In the genomic region with DNA sequence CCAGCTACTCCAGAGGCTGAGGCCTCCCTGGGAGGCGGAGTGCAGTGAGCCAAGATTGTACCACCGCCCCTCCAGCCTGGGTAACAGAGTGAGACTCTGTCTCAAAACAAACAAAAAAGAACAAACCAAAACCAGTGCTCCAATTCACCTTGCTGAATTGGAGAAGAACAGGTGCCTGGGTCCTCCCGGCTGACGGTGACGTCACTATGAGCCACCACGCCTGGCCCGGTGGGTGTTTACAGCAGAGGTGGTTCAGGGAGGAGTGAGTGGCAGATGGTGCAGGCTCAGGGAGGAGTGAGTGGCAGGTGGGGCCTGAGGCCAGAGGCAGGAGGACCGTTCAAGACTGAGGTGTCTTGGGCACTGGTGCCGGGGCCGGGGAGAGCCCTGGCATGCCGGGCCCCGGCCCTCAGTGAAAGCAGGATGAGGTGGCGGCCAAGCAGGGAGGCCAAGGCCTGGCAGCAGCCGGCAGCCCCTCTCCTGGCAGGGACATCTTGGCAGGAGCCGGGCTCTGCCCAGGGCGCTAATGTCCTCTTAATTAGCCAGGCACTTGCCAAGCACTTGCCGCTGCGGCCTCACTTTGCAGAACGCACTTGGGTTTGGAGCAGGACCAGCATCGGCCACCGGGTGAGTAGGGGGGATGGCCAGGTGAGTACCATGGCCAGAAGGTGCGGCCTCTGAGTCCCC, we compare ENCODE assay signal across 16 cellular contexts. TPM values are rescaled to one million over a fixed set of nuclear protein-coding genes. Genes with fewer than 3 reads are reported as not detected.
DNase-seq lines count a peak whose midpoint lies in the region; ATAC-seq and TF ChIP-seq lines count a peak whose summit lies in the region.
"Had no signal": no experiment of that assay in that cellular context is flagged by ENCODE, and none has a peak within 500 bp of the region (broad histone marks: within the 10 kb centered on the region; RNA-seq: fewer than 3 reads in every experiment).

No MANE protein-coding gene starts in this region.

- no peaks in the 10 kb centered on the region for H3K36me3 Mint-ChIP-seq in endodermal cell (ENCODE audit: low read depth)
- no peaks in the 10 kb centered on the region for H3K36me3 Mint-ChIP-seq in activated naive CD4-positive, alpha-beta T cell treated with anti-CD3 and anti-CD28 coated beads for 36 hours (ENCODE audit: low read depth)
- H3K36me3 Mint-ChIP-seq: immature natural killer cell had no signal

- ATAC-seq in GM21529 (IDR thresholded peaks at IDR 0.05; ENCODE audit: unreplicated experiment) = no peak
- ATAC-seq: activated T-cell treated with anti-CD3 and anti-CD28 coated beads, Interleukin-2, amount 50 U/mL, for 4 hours; psoas muscle had no signal

- H3K4me3 Mint-ChIP-seq in endodermal cell = no peak overlapping the region
- H3K4me3 Mint-ChIP-seq in activated naive CD4-positive, alpha-beta T cell treated with anti-CD3 and anti-CD28 coated beads for 36 hours = no peak overlapping the region
- H3K4me3 Mint-ChIP-seq: activated B cell treated with CpG ODN at 0.5 μM for 24 hours; activated T-cell treated with anti-CD3 and anti-CD28 coated beads, Interleukin-2, amount 50 U/mL, for 4 hours; HFFc6; immature natural killer cell had no signal

- H3K4me3 ChIP-seq in LNCaP clone FGC (ENCODE audit: low read depth, low read length) = no peak overlapping the region
- H3K4me3 ChIP-seq in endodermal cell (ENCODE audit: low read length) = no peak overlapping the region
- H3K4me3 ChIP-seq: psoas muscle, SJSA1 had no signal

- CTCF ChIA-PET in activated naive CD4-positive, alpha-beta T cell treated with anti-CD3 and anti-CD28 coated beads for 36 hours (lab: Charles Lee) = no interaction called here

- no peak overlapping the region for H3K9ac ChIP-seq in endodermal cell (ENCODE audit: extremely low read depth, low read length, poor library complexity, severe bottlenecking)

- H3K27ac ChIP-seq in C4-2B = peak overlapping the region; percentile 7; the same call in 1 of the 2 replicates
- H3K27ac ChIP-seq in endodermal cell (ENCODE audit: low read depth, low read length) = no peak overlapping the region
- H3K27ac ChIP-seq: psoas muscle, SJSA1 had no signal

- H3K36me3 ChIP-seq in endodermal cell (ENCODE audit: control insufficient read depth, insufficient read depth, low read length) = no peaks in the 10 kb centered on the region
- H3K36me3 ChIP-seq: SJSA1 had no signal

- H3K27me3 ChIP-seq in endodermal cell (ENCODE audit: control insufficient read depth, insufficient read depth, low read length, poor library complexity, severe bottlenecking) = no peaks in the 10 kb centered on the region
- H3K27me3 ChIP-seq: SJSA1 had no signal

- H3K9me3 ChIP-seq in endodermal cell (ENCODE audit: control insufficient read depth, low read length) = peaks cover 4% of the 10 kb centered on the region
- H3K9me3 ChIP-seq: psoas muscle, SJSA1 had no signal

- peaks cover 11% of the 10 kb centered on the region for H3K27me3 Mint-ChIP-seq in endodermal cell (ENCODE audit: insufficient read depth)
- H3K27me3 Mint-ChIP-seq in activated naive CD4-positive, alpha-beta T cell treated with anti-CD3 and anti-CD28 coated beads for 36 hours (ENCODE audit: low read depth) = peaks cover 3% of the 10 kb centered on the region

- 89 to 90% methylated on average over 20 to 22 of the region's 22 CpGs for WGBS in endodermal cell (ENCODE audit: insufficient coverage in 1 of 2, insufficient read length in 1 of 2), 2 experiments

- no peaks in the 10 kb centered on the region for H3K4me1 ChIP-seq in endodermal cell (ENCODE audit: control insufficient read depth, insufficient read depth, low read length)
- H3K4me1 ChIP-seq: psoas muscle had no signal

- no peak for TF ChIP-seq CTCF in C4-2B (conservative IDR thresholded peaks at IDR 0.05)
- no peak for TF ChIP-seq CTCF in LNCaP clone FGC (IDR thresholded peaks at IDR 0.05; ENCODE audit: control insufficient read depth, extremely low read depth, insufficient read depth)
- TF ChIP-seq CTCF in endodermal cell (conservative IDR thresholded peaks at IDR 0.05) = peak; percentile 28

- H3K4me1 Mint-ChIP-seq in endodermal cell = peaks cover 2% of the 10 kb centered on the region
- H3K4me1 Mint-ChIP-seq in activated naive CD4-positive, alpha-beta T cell treated with anti-CD3 and anti-CD28 coated beads for 36 hours (ENCODE audit: low read depth) = peaks cover 6% of the 10 kb centered on the region
- H3K4me1 Mint-ChIP-seq: immature natural killer cell had no signal

- peaks cover 6% of the 10 kb centered on the region for H3K9me3 Mint-ChIP-seq in endodermal cell
- no peaks in the 10 kb centered on the region for H3K9me3 Mint-ChIP-seq in activated naive CD4-positive, alpha-beta T cell treated with anti-CD3 and anti-CD28 coated beads for 36 hours
- H3K9me3 Mint-ChIP-seq: activated T-cell treated with anti-CD3 and anti-CD28 coated beads, Interleukin-2, amount 50 U/mL, for 4 hours; HFFc6; immature natural killer cell had no signal

- intact Hi-C loops in activated naive CD4-positive, alpha-beta T cell treated with anti-CD3 and anti-CD28 coated beads for 36 hours (cut with micrococcal nuclease) = no loop called here

- H3K27ac Mint-ChIP-seq in endodermal cell = no peak overlapping the region
- H3K27ac Mint-ChIP-seq in activated naive CD4-positive, alpha-beta T cell treated with anti-CD3 and anti-CD28 coated beads for 36 hours = no peak overlapping the region
- H3K27ac Mint-ChIP-seq: activated B cell treated with CpG ODN at 0.5 μM for 24 hours, HFFc6, immature natural killer cell had no signal

- DNase-seq in LNCaP clone FGC (ENCODE audit: low read depth) (peak; percentile 86), NCI-H510A (lab: John Stamatoyannopoulos, UW) (peak; percentile 80), endodermal cell (peak; percentile 67), SIG-M5 (lab: John Stamatoyannopoulos, UW) (no peak), activated gamma-delta T cell (lab: John Stamatoyannopoulos, UW) (no peak)
- DNase-seq in activated naive CD4-positive, alpha-beta T cell treated with anti-CD3 and anti-CD28 coated beads for 36 hours = no peak
- DNase-seq: activated B cell treated with CpG ODN at 0.5 μM for 24 hours; activated T-cell treated with anti-CD3 and anti-CD28 coated beads, Interleukin-2, amount 50 U/mL, for 4 hours; AML-193; HFFc6; immature natural killer cell; IMR-90; psoas muscle had no signal

RNA-seq across cellular contexts. Expression of a gene that starts 6.2 kb away (rescaled TPM):
- 100 to 1,000 TPM; 691 to 720 TPM for total RNA-seq in endodermal cell
- 358 TPM for polyA plus RNA-seq in endodermal cell (2013, experiment 1 of 2)
- polyA plus RNA-seq in endodermal cell (2013, experiment 2 of 2) = 364 TPM
- 10 to 100 TPM; 17.9 to 18.4 TPM for total RNA-seq in activated naive CD4-positive, alpha-beta T cell treated with anti-CD3 and anti-CD28 coated beads for 36 hours

RNA-seq across cellular contexts. Expression of a gene that starts 56.0 kb away (rescaled TPM):
- 1,000 to 10,000 TPM; 4,550 to 5,347 TPM for total RNA-seq in endodermal cell
- 3,804 TPM for polyA plus RNA-seq in endodermal cell (2013, experiment 1 of 2)
- 3,713 TPM for polyA plus RNA-seq in endodermal cell (2013, experiment 2 of 2)
- 1,000 to 10,000 TPM; 7,750 to 8,015 TPM for total RNA-seq in activated naive CD4-positive, alpha-beta T cell treated with anti-CD3 and anti-CD28 coated beads for 36 hours

Comparison
In these comparisons a context has a peak if more than half of its experiments do, and no peak if none do; other contexts are left out.
1. DNase-seq: peak in LNCaP clone FGC (single experiment), NCI-H510A (single experiment) and endodermal cell (single experiment); none in SIG-M5 (single experiment), activated gamma-delta T cell (single experiment) and activated naive CD4-positive, alpha-beta T cell treated with anti-CD3 and anti-CD28 coated beads for 36 hours (single experiment).
2. RNA of a gene that starts 6.2 kb away (total RNA-seq): 691 to 720 TPM in endodermal cell; 17.9 to 18.4 TPM in activated naive CD4-positive, alpha-beta T cell treated with anti-CD3 and anti-CD28 coated beads for 36 hours; every median in the first group is over 10 times any median in the second.